In genomic region chr19:30897034-30897433, GRCh38 we compare ENCODE assay signal across 17 cellular contexts.
DNase-seq lines count a peak whose midpoint lies in the region; ATAC-seq and TF ChIP-seq lines count a peak whose summit lies in the region.
"Had no signal": no experiment of that assay in that cellular context is flagged by ENCODE, and none has a peak within 500 bp of the region (broad histone marks: within the 10 kb centered on the region; RNA-seq: fewer than 3 reads in every experiment).

No MANE protein-coding gene starts in this region.

- TF ChIP-seq CTCF in WERI-Rb-1 (IDR thresholded peaks at IDR 0.05; ENCODE audit: low read depth, low read length) = no peak
- no peak for TF ChIP-seq CTCF in mesothelial cell of epicardium (IDR thresholded peaks at IDR 0.05; ENCODE audit: unreplicated experiment)
- TF ChIP-seq CTCF in upper lobe of right lung (IDR thresholded peaks at IDR 0.05) = no peak
- TF ChIP-seq CTCF in CD14-positive monocyte (IDR thresholded peaks at IDR 0.05) = no peak

- H3K27ac ChIP-seq in HUES48 (ENCODE audit: low read depth, low read length) = peak overlapping the region; percentile 31
- H3K27ac ChIP-seq in WERI-Rb-1 = peak overlapping the region; percentile 28
- no peak overlapping the region for H3K27ac ChIP-seq in upper lobe of right lung
- H3K27ac ChIP-seq: HL-60 had no signal

- no peaks in the 10 kb centered on the region for H3K9me3 Mint-ChIP-seq in mesothelial cell of epicardium
- peaks cover 0 to 3% (median 0%) of the 10 kb centered on the region in 7 donors for H3K9me3 Mint-ChIP-seq in CD14-positive monocyte

- no peaks in the 10 kb centered on the region for H3K27me3 ChIP-seq in HUES48 (ENCODE audit: control insufficient read depth, insufficient read depth, low read length)
- H3K27me3 ChIP-seq in WERI-Rb-1 (ENCODE audit: insufficient read depth, low read depth, severe bottlenecking) = no peaks in the 10 kb centered on the region
- H3K27me3 ChIP-seq in upper lobe of right lung = no peaks in the 10 kb centered on the region
- H3K27me3 ChIP-seq: BE2C had no signal

- H3K36me3 ChIP-seq in HUES48 (ENCODE audit: control insufficient read depth, insufficient read depth, low read length) (no peaks in the 10 kb centered on the region), WERI-Rb-1 (no peaks in the 10 kb centered on the region), upper lobe of right lung (no peaks in the 10 kb centered on the region)
- H3K36me3 ChIP-seq: BE2C had no signal

- H3K4me3 ChIP-seq in HUES48 (ENCODE audit: low read depth, low read length) (no peak overlapping the region), WERI-Rb-1 (ENCODE audit: low read depth, low read length) (no peak overlapping the region), upper lobe of right lung (no peak overlapping the region)
- H3K4me3 ChIP-seq: K562 had no signal

- H3K27ac Mint-ChIP-seq in mesothelial cell of epicardium (peak overlapping the region; percentile 72), CD14-positive monocyte (peak overlapping the region in 1 of 7 donors; percentile 31)

- peaks cover 7% of the 10 kb centered on the region for H3K27me3 Mint-ChIP-seq in mesothelial cell of epicardium (ENCODE audit: low read depth)
- H3K27me3 Mint-ChIP-seq in CD14-positive monocyte (ENCODE audit: low read depth in 3 of 3) = peaks cover 0 to 5% (median 3%) of the 10 kb centered on the region in 3 donors

- no peak overlapping the region for H3K9ac ChIP-seq in HUES48 (ENCODE audit: low read depth, low read length)
- H3K9ac ChIP-seq: SK-N-SH had no signal

- peaks cover 8% of the 10 kb centered on the region for H3K4me1 Mint-ChIP-seq in mesothelial cell of epicardium
- H3K4me1 Mint-ChIP-seq in CD14-positive monocyte = no peaks in the 10 kb centered on the region

- DNase-seq in WERI-Rb-1 = no peak
- no peak for DNase-seq in mesothelial cell of epicardium (ENCODE audit: low spot score in 2 of 2, unreplicated experiment in 2 of 2)
- DNase-seq in upper lobe of right lung = no peak
- DNase-seq in SHP77 (lab: John Stamatoyannopoulos, UW) = no peak
- DNase-seq in CD14-positive monocyte (ENCODE audit: low spot score) = no peak
- DNase-seq: BE2C, HCEC 1CT, MV-4-11, NCI-H1436, NCI-H2029 treated with DMSO at 0.1 percent for 48 hours, NCI-H2171 treated with DMSO at 0.1 percent for 48 hours, NCI-H510A, SK-N-SH had no signal

- peak; percentile 16 for ATAC-seq in upper lobe of right lung
- no peak for ATAC-seq in HG03159 (IDR thresholded peaks at IDR 0.05; ENCODE audit: unreplicated experiment)
- ATAC-seq: K562 had no signal

- intact Hi-C loops in upper lobe of right lung (cut with DNase I) = no loop called here
- intact Hi-C loops in CD14-positive monocyte (cut with micrococcal nuclease) = no loop called here

- H3K9me3 ChIP-seq in HUES48 (ENCODE audit: control insufficient read depth, insufficient read depth, low read length) (no peaks in the 10 kb centered on the region), WERI-Rb-1 (ENCODE audit: severe bottlenecking) (no peaks in the 10 kb centered on the region), upper lobe of right lung (no peaks in the 10 kb centered on the region)
- H3K9me3 ChIP-seq: BE2C, SK-N-SH had no signal

- H3K4me1 ChIP-seq in HUES48 (ENCODE audit: control insufficient read depth, insufficient read depth, low read length) (peaks cover 29% of the 10 kb centered on the region), upper lobe of right lung (no peaks in the 10 kb centered on the region)
- H3K4me1 ChIP-seq: BE2C had no signal

- no peaks in the 10 kb centered on the region for H3K36me3 Mint-ChIP-seq in mesothelial cell of epicardium
- no peaks in the 10 kb centered on the region for H3K36me3 Mint-ChIP-seq in CD14-positive monocyte

- H3K4me3 Mint-ChIP-seq in mesothelial cell of epicardium = no peak overlapping the region
- no peak overlapping the region for H3K4me3 Mint-ChIP-seq in CD14-positive monocyte
